In genomic region chr12:48852734-48853168, GRCh38 we compare ENCODE assay signal across 8 cellular contexts. TPM values are rescaled to one million over a fixed set of nuclear protein-coding genes. Genes with fewer than 3 reads are reported as not detected.
DNase-seq lines count a peak whose midpoint lies in the region; ATAC-seq and TF ChIP-seq lines count a peak whose summit lies in the region.

No MANE protein-coding gene starts in this region.

- TF ChIP-seq CTCF in AG09309 (IDR thresholded peaks at IDR 0.05; ENCODE audit: control insufficient read depth, insufficient read depth, low read depth, low read length, missing control alignments) (no peak), HFF-Myc (IDR thresholded peaks at IDR 0.05; ENCODE audit: low read depth, low read length, missing control alignments) (no peak), adrenal gland (IDR thresholded peaks at IDR 0.05) (no peak), right lobe of liver (IDR thresholded peaks at IDR 0.05) (no peak)

- H3K27ac ChIP-seq in adrenal gland (peak overlapping the region; percentile 9 to 88 (median 65)), right lobe of liver (peak overlapping the region; percentile 23 to 74 (median 64)), urinary bladder (ENCODE audit: low read depth) (peak overlapping the region; percentile 35)

- DNase-seq in AG09309 (ENCODE audit: low read depth) (no peak), HFF-Myc (ENCODE audit: extremely low read depth, low read depth) (no peak), adrenal gland (no peak), right lobe of liver (no peak), NCI-H187 (lab: John Stamatoyannopoulos, UW) (no peak), AML-193 (lab: John Stamatoyannopoulos, UW) (no peak), COLO668 (lab: John Stamatoyannopoulos, UW; ENCODE audit: unreplicated experiment) (no peak)

- H3K4me1 ChIP-seq in adrenal gland (replicated peaks in 1 of 2) (peaks cover 13 to 17% of the 10 kb centered on the region in 2 donors), right lobe of liver (peaks cover 0 to 12% (median 5%) of the 10 kb centered on the region in 4 donors), urinary bladder (ENCODE audit: insufficient read depth) (no peaks in the 10 kb centered on the region)

- H3K9me3 ChIP-seq in adrenal gland (replicated peaks in 1 of 3): no peaks in the 10 kb centered on the region
- no peaks in the 10 kb centered on the region for H3K9me3 ChIP-seq in right lobe of liver

- H3K4me3 ChIP-seq in AG09309 (ENCODE audit: control insufficient read depth, low read depth, low read length): peak overlapping the region; percentile 71
- H3K4me3 ChIP-seq in HFF-Myc (replicated peaks; ENCODE audit: low read depth, low read length): peak overlapping the region; percentile 97
- peak overlapping the region in 2 of 4 donors; percentile 10 to 84 for H3K4me3 ChIP-seq in adrenal gland
- peak overlapping the region; percentile 87 to 99 (median 99) for H3K4me3 ChIP-seq in right lobe of liver
- peak overlapping the region; percentile 28 for H3K4me3 ChIP-seq in urinary bladder (ENCODE audit: low read depth, low read length)

- TF ChIP-seq POLR2A in adrenal gland (IDR thresholded peaks at IDR 0.05): no peak
- no peak for TF ChIP-seq POLR2A in right lobe of liver (IDR thresholded peaks at IDR 0.05)

- WGBS in adrenal gland, 4 donors: 1 to 4% (median 2%) methylated on average over 5 of the region's 5 CpGs
- WGBS in right lobe of liver (ENCODE audit: insufficient coverage, low coverage, low lambda C conversion rate, missing lambda C conversion rate): 0% methylated on average over 4 of the region's 5 CpGs
- 4% methylated on average over 5 of the region's 5 CpGs for WGBS in urinary bladder

- peaks cover 0 to 1% of the 10 kb centered on the region in 2 donors for H3K36me3 ChIP-seq in adrenal gland (replicated peaks in 1 of 2)
- peaks cover 0 to 7% (median 3%) of the 10 kb centered on the region in 4 donors for H3K36me3 ChIP-seq in right lobe of liver
- H3K36me3 ChIP-seq in urinary bladder (ENCODE audit: insufficient read depth): no peaks in the 10 kb centered on the region

- ATAC-seq in right lobe of liver: peak in 2 of 4 donors; percentile 3 to 4

- H3K27me3 ChIP-seq in adrenal gland (no peaks in the 10 kb centered on the region), right lobe of liver (no peaks in the 10 kb centered on the region)

- intact Hi-C loops in adrenal gland (cut with DNase I): loop anchor here in 1 of 2 donors (5.0 kb wide), 1 partner anchor 35 kb away; no protein-coding TSS in a partner anchor
- intact Hi-C loops in right lobe of liver (cut with DNase I): loop anchor here (10.0 kb wide), 1 partner anchor 82 kb away; no protein-coding TSS in a partner anchor

RNA-seq across cellular contexts. Expression of gene DDX23, which starts 0.8 kb away (rescaled TPM):
- 10 to 100 TPM; 47.1 to 75.9 (median 66.6) TPM for total RNA-seq in adrenal gland
- polyA plus RNA-seq in adrenal gland: 10 to 100 TPM; 39.0 to 67.7 (median 46.3) TPM
- 10 to 100 TPM; 24.4 to 39.6 (median 31.8) TPM for total RNA-seq in right lobe of liver
- 52.2 TPM for total RNA-seq in urinary bladder
- 62.8 TPM for polyA plus RNA-seq in urinary bladder

RNA-seq across cellular contexts. Expression of gene RND1, which starts 12.9 kb away (rescaled TPM):
- total RNA-seq in adrenal gland: under 1 TPM in 3 of 8 donors, not detected in 5; 0.42 to 0.50 (median 0.43) TPM
- polyA plus RNA-seq in adrenal gland: 1 to 10 TPM in 1 of 3 donors, under 1 TPM in 2; 0.20 to 2.9 (median 0.72) TPM
- 10 to 100 TPM in 5 of 6 experiments, 1 to 10 TPM in 1; 6.4 to 72.8 (median 17.2) TPM for total RNA-seq in right lobe of liver
- total RNA-seq in urinary bladder: 0.53 TPM
- 1.8 TPM for polyA plus RNA-seq in urinary bladder

RNA-seq across cellular contexts. Expression of gene CACNB3, which starts 34.5 kb away (rescaled TPM):
- total RNA-seq in adrenal gland (10 to 100 TPM in 1 of 8 donors, 1 to 10 TPM in 7; 3.9 to 11.0 (median 5.9) TPM), right lobe of liver (1 to 10 TPM in 4 of 6 experiments, under 1 TPM in 2; 0.62 to 2.1 (median 1.2) TPM), urinary bladder (15.1 TPM)
- polyA plus RNA-seq in adrenal gland (10 to 100 TPM in 2 of 3 donors, 1 to 10 TPM in 1; 4.4 to 19.5 (median 11.3) TPM), urinary bladder (22.2 TPM)
